In genomic region chr2:233053928-233054774, GRCh38 we compare ENCODE assay signal across 8 cellular contexts. TPM values are rescaled to one million over a fixed set of nuclear protein-coding genes. Genes with fewer than 3 reads are reported as not detected.
DNase-seq lines count a peak whose midpoint lies in the region; ATAC-seq and TF ChIP-seq lines count a peak whose summit lies in the region.

No MANE protein-coding gene starts in this region.

- intact Hi-C loops in activated CD4-positive, alpha-beta memory T cell treated with anti-CD3 and anti-CD28 coated beads for 36 hours (cut with micrococcal nuclease), result no loop called here

- H3K36me3 Mint-ChIP-seq in activated CD4-positive, alpha-beta memory T cell treated with anti-CD3 and anti-CD28 coated beads for 36 hours, result no peaks in the 10 kb centered on the region
- peaks cover 17% of the 10 kb centered on the region for H3K36me3 Mint-ChIP-seq in effector memory CD8-positive, alpha-beta T cell (ENCODE audit: insufficient read depth)
- no peaks in the 10 kb centered on the region for H3K36me3 Mint-ChIP-seq in naive B cell
- H3K36me3 Mint-ChIP-seq in stimulated activated naive B cell treated with anti-CD40 and anti-IgM and Interleukin-4, amounts not matched to agents 10 μg/mL and 1 μg/mL and 100 μg/mL, for 72 hours, result no peaks in the 10 kb centered on the region

- POLR2A ChIA-PET in AG04450 (lab: Yijun Ruan, JAX), result no interaction called here
- POLR2A ChIA-PET in activated CD4-positive, alpha-beta memory T cell treated with anti-CD3 and anti-CD28 coated beads for 36 hours (lab: Charles Lee), result interaction anchor here (0.5 to 0.6 kb wide), 2 partner anchors 20 to 1184 kb away, joined by 3 to 4 read pairs; no protein-coding TSS in a partner anchor

- no peak overlapping the region for H3K27ac ChIP-seq in AG04450 (ENCODE audit: low read depth, low read length)

- CTCF ChIA-PET in AG04450 (lab: Charles Lee), result interaction anchor here (0.6 to 4.0 kb wide), 57 partner anchors 8 to 338 kb away, joined by 3 to 68 read pairs (median 4); no protein-coding TSS in a partner anchor
- CTCF ChIA-PET in activated CD4-positive, alpha-beta memory T cell treated with anti-CD3 and anti-CD28 coated beads for 36 hours (lab: Charles Lee), result interaction anchor here (0.6 to 3.9 kb wide), 60 partner anchors 8 to 415 kb away, joined by 3 to 37 read pairs (median 4); partner anchors contain the start of genes NEU2 and NGEF

- DNase-seq in AG04450 (ENCODE audit: low read depth, low spot score) (no peak), GM13977 (ENCODE audit: low spot score) (peak; percentile 90), NCI-H226 (peak; percentile 10), naive B cell (peak; percentile 64)
- peak; percentile 83 for DNase-seq in activated CD4-positive, alpha-beta memory T cell treated with anti-CD3 and anti-CD28 coated beads for 36 hours
- DNase-seq in effector memory CD8-positive, alpha-beta T cell, result peak; percentile 66 to 68 (median 67)
- peak; percentile 55 for DNase-seq in stimulated activated naive B cell treated with anti-CD40 and anti-IgM and Interleukin-4, amounts not matched to agents 10 μg/mL and 1 μg/mL and 100 μg/mL, for 72 hours

- no peak overlapping the region for H3K27ac Mint-ChIP-seq in activated CD4-positive, alpha-beta memory T cell treated with anti-CD3 and anti-CD28 coated beads for 36 hours
- peak overlapping the region; percentile 49 to 68 for H3K27ac Mint-ChIP-seq in effector memory CD8-positive, alpha-beta T cell
- H3K27ac Mint-ChIP-seq in naive B cell, result peak overlapping the region in 3 of 6 donors; percentile 28 to 84 (median 62)
- H3K27ac Mint-ChIP-seq in stimulated activated naive B cell treated with anti-CD40 and anti-IgM and Interleukin-4, amounts not matched to agents 10 μg/mL and 1 μg/mL and 100 μg/mL, for 72 hours, result peak overlapping the region; percentile 65

- TF ChIP-seq CTCF in AG04450 (IDR thresholded peaks at IDR 0.05; ENCODE audit: low read depth, low read length), result peak; percentile 90
- TF ChIP-seq CTCF in GM13977 (IDR thresholded peaks at IDR 0.05; ENCODE audit: extremely low read depth, insufficient read depth, missing control alignments), result peak; percentile 96

- no peak overlapping the region for H3K4me3 ChIP-seq in AG04450 (ENCODE audit: low read depth, low read length)

- peak; percentile 72 for ATAC-seq in effector memory CD8-positive, alpha-beta T cell (replicated peaks)
- ATAC-seq in naive B cell (ENCODE audit: low read depth in 2 of 2), result peak; percentile 70 to 88
- peak; percentile 85 to 91 for ATAC-seq in stimulated activated naive B cell treated with anti-CD40 and anti-IgM and Interleukin-4, amounts not matched to agents 10 μg/mL and 1 μg/mL and 100 μg/mL, for 72 hours (replicated peaks)
- no peak for ATAC-seq in GM21515 (IDR thresholded peaks at IDR 0.05; ENCODE audit: unreplicated experiment)

- no peaks in the 10 kb centered on the region for H3K9me3 Mint-ChIP-seq in activated CD4-positive, alpha-beta memory T cell treated with anti-CD3 and anti-CD28 coated beads for 36 hours
- no peaks in the 10 kb centered on the region for H3K9me3 Mint-ChIP-seq in effector memory CD8-positive, alpha-beta T cell
- H3K9me3 Mint-ChIP-seq in naive B cell, result no peaks in the 10 kb centered on the region
- H3K9me3 Mint-ChIP-seq in stimulated activated naive B cell treated with anti-CD40 and anti-IgM and Interleukin-4, amounts not matched to agents 10 μg/mL and 1 μg/mL and 100 μg/mL, for 72 hours, result no peaks in the 10 kb centered on the region

- H3K4me1 Mint-ChIP-seq in activated CD4-positive, alpha-beta memory T cell treated with anti-CD3 and anti-CD28 coated beads for 36 hours (ENCODE audit: low read depth), result peaks cover 7% of the 10 kb centered on the region
- H3K4me1 Mint-ChIP-seq in effector memory CD8-positive, alpha-beta T cell (ENCODE audit: low read depth in 2 of 2), result peaks cover 34 to 38% of the 10 kb centered on the region in 2 donors
- H3K4me1 Mint-ChIP-seq in naive B cell, result peaks cover 17 to 24% (median 21%) of the 10 kb centered on the region in 3 donors
- H3K4me1 Mint-ChIP-seq in stimulated activated naive B cell treated with anti-CD40 and anti-IgM and Interleukin-4, amounts not matched to agents 10 μg/mL and 1 μg/mL and 100 μg/mL, for 72 hours, result peaks cover 17 to 21% of the 10 kb centered on the region in 2 donors

- peaks cover 6% of the 10 kb centered on the region for H3K27me3 ChIP-seq in AG04450 (ENCODE audit: control insufficient read depth, insufficient read depth, low read length)

- H3K4me3 Mint-ChIP-seq in activated CD4-positive, alpha-beta memory T cell treated with anti-CD3 and anti-CD28 coated beads for 36 hours, result no peak overlapping the region
- H3K4me3 Mint-ChIP-seq in effector memory CD8-positive, alpha-beta T cell, result peak overlapping the region; percentile 23 to 43
- H3K4me3 Mint-ChIP-seq in naive B cell, result peak overlapping the region in 2 of 8 donors; percentile 1 to 7
- peak overlapping the region in 1 of 2 donors; percentile 7 for H3K4me3 Mint-ChIP-seq in stimulated activated naive B cell treated with anti-CD40 and anti-IgM and Interleukin-4, amounts not matched to agents 10 μg/mL and 1 μg/mL and 100 μg/mL, for 72 hours

- peaks cover 2% of the 10 kb centered on the region for H3K27me3 Mint-ChIP-seq in activated CD4-positive, alpha-beta memory T cell treated with anti-CD3 and anti-CD28 coated beads for 36 hours
- H3K27me3 Mint-ChIP-seq in effector memory CD8-positive, alpha-beta T cell, result no peaks in the 10 kb centered on the region
- H3K27me3 Mint-ChIP-seq in naive B cell, result peaks cover 0 to 10% (median 0%) of the 10 kb centered on the region in 3 donors
- peaks cover 0 to 12% of the 10 kb centered on the region in 2 donors for H3K27me3 Mint-ChIP-seq in stimulated activated naive B cell treated with anti-CD40 and anti-IgM and Interleukin-4, amounts not matched to agents 10 μg/mL and 1 μg/mL and 100 μg/mL, for 72 hours

- no peaks in the 10 kb centered on the region for H3K9me3 ChIP-seq in AG04450 (ENCODE audit: control insufficient read depth, insufficient read depth, low read length)

- in situ Hi-C loops in GM13977 (cut with MboI; ENCODE audit: low pct_unique_long_range_greater_than_20kb, low sequenced_read_pairs, unreplicated experiment), result no loop called here

RNA-seq across cellular contexts. Expression of gene INPP5D, which starts 6.0 kb away (rescaled TPM):
- polyA plus RNA-seq in AG04450 (2011; rRNA removed) (0.43 and 0.84 TPM in 2 replicates), naive B cell (ENCODE audit: low read depth in 6 of 6) (100 to 1,000 TPM in 4 of 6 donors, 10 to 100 TPM in 2; 56.8 to 230 (median 102) TPM)
- polyA minus RNA-seq in AG04450 (2011; rRNA and poly(A)+ RNA removed), result 0.55 and 0.65 TPM in 2 replicates
- 10 to 100 TPM; 52.4 to 54.9 TPM for total RNA-seq in activated CD4-positive, alpha-beta memory T cell treated with anti-CD3 and anti-CD28 coated beads for 36 hours

RNA-seq across cellular contexts. Expression of gene NEU2, which starts 21.7 kb away (rescaled TPM):
- polyA plus RNA-seq in AG04450 (2011; rRNA removed), result not detected in 2 replicates
- polyA minus RNA-seq in AG04450 (2011; rRNA and poly(A)+ RNA removed), result not detected in 2 replicates
- total RNA-seq in activated CD4-positive, alpha-beta memory T cell treated with anti-CD3 and anti-CD28 coated beads for 36 hours, result not detected
- polyA plus RNA-seq in naive B cell (ENCODE audit: low read depth in 6 of 6), result not detected

RNA-seq across cellular contexts. Expression of gene NGEF, which starts 41.1 kb away (rescaled TPM):
- polyA plus RNA-seq in AG04450 (2011; rRNA removed) (0.07 and 0.10 TPM in 2 replicates), naive B cell (ENCODE audit: low read depth in 6 of 6) (under 1 TPM in 1 of 6 donors, not detected in 5; 0.74 TPM)
- polyA minus RNA-seq in AG04450 (2011; rRNA and poly(A)+ RNA removed), result 0.28 and 0.70 TPM in 2 replicates
- 1 to 10 TPM; 4.2 to 5.4 TPM for total RNA-seq in activated CD4-positive, alpha-beta memory T cell treated with anti-CD3 and anti-CD28 coated beads for 36 hours

Comparison
In these comparisons a context has a peak if more than half of its experiments do, and no peak if none do; other contexts are left out.
1. RNA of gene INPP5D, which starts 6.0 kb away (polyA plus RNA-seq): 56.8 to 230 TPM in naive B cell; 0.43 to 0.84 TPM in AG04450; every median in the first group is over 10 times any median in the second.